ENCODE assay signal across 1 cellular context in genomic region chr6:31632279-31632946, GRCh38.
TF ChIP-seq lines count a peak whose summit lies in the region.

No MANE protein-coding gene starts in this region.

TF ChIP-seq in H1, 55 proteins besides CTCF, POLR2A, EP300 and RAD21:
- TF ChIP-seq POLR2AphosphoS5 (IDR thresholded peaks at IDR 0.05; ENCODE audit: low read depth, low read length) (peak; percentile 69), FOSL1 (IDR thresholded peaks at IDR 0.05; ENCODE audit: insufficient read depth, low read depth, low read length) (no peak)
